ENCODE assay signal across 24 cellular contexts in genomic region chr14:99773496-99774203, GRCh38. TPM values are rescaled to one million over a fixed set of nuclear protein-coding genes. Genes with fewer than 3 reads are reported as not detected.
DNase-seq lines count a peak whose midpoint lies in the region; ATAC-seq, FAIRE-seq and TF ChIP-seq lines count a peak whose summit lies in the region.
"Had no signal": no experiment of that assay in that cellular context is flagged by ENCODE, and none has a peak within 500 bp of the region (broad histone marks: within the 10 kb centered on the region; RNA-seq: fewer than 3 reads in every experiment).

No MANE protein-coding gene starts in this region.

- peak overlapping the region; percentile 75 for H4K91ac ChIP-seq in H1 (replicated peaks; ENCODE audit: insufficient read length, low read length)

- H3K79me1 ChIP-seq in H1 (ENCODE audit: low read depth, low read length): no peaks in the 10 kb centered on the region

- H3K23me2 ChIP-seq in H1 (ENCODE audit: low read depth, low read length): no peaks in the 10 kb centered on the region

- H3K4me1 Mint-ChIP-seq in neural progenitor cell: peaks cover 27% of the 10 kb centered on the region
- H3K4me1 Mint-ChIP-seq: stimulated activated memory B cell treated with anti-CD40 and anti-IgM and Interleukin-4, amounts not matched to agents 10 μg/mL and 1 μg/mL and 100 μg/mL, for 72 hours had no signal

- H3K56ac ChIP-seq in H1 (replicated peaks; ENCODE audit: insufficient read length, low read depth, low read length): peak overlapping the region; percentile 17

- H3K4me2 ChIP-seq in H1 (ENCODE audit: insufficient read depth in 1 of 2, low read depth in 2 of 2, low read length in 2 of 2) (peak overlapping the region; percentile 19 to 47), neural progenitor cell (peak overlapping the region; percentile 39)

- peak; percentile 25 for DNase-seq in activated CD8-positive, alpha-beta memory T cell treated with anti-CD3 and anti-CD28 coated beads, Interleukin-2, amount 50 U/mL, for 48 hours
- no peak for DNase-seq in activated CD8-positive, alpha-beta memory T cell treated with anti-CD3 and anti-CD28 coated beads, Interleukin-2, amount 50 U/mL, for 4 hours
- DNase-seq in H1 (ENCODE audit: low read depth in 1 of 2, low spot score in 2 of 2): no peak
- peak; percentile 44 for DNase-seq in neural progenitor cell (ENCODE audit: low spot score)
- peak; percentile 13 to 15 for DNase-seq in uterus
- DNase-seq in ACHN: no peak
- DNase-seq in GDM1 (lab: John Stamatoyannopoulos, UW): no peak
- DNase-seq: activated CD4-positive, alpha-beta T cell treated with anti-CD3 and anti-CD28 coated beads for 48 hours; activated gamma-delta T cell; amniotic stem cell; C1 segment of cervical spinal cord; left cardiac atrium; midbrain; NCI-H1436; NCI-H446 treated with DMSO at 0.1 percent for 48 hours; NK-92 treated with Interleukin-12 subunit alpha and Interleukin-12 subunit beta, amount 100 ng/mL, for 24 hours; nucleus accumbens had no signal

- WGBS in H1 (ENCODE audit: extremely low coverage in 1 of 2, insufficient coverage in 1 of 2, insufficient read length in 1 of 2, insufficient replicate concordance in 2 of 2, low coverage in 1 of 2, low lambda C conversion rate in 2 of 2, missing lambda C conversion rate in 1 of 2), 2 experiments: 43% methylated on average over 21 of the region's 21 CpGs; no CpG with 5 or more reads in 1 of the 2 experiments

- peak overlapping the region; percentile 83 for H4K8ac ChIP-seq in H1 (ENCODE audit: extremely low read depth, insufficient read depth, low read length)

- H3K36me3 ChIP-seq in H1 (ENCODE audit: control insufficient read depth in 2 of 4, insufficient read depth in 4 of 4, low read length in 3 of 4) (no peaks in the 10 kb centered on the region), neural progenitor cell (no peaks in the 10 kb centered on the region), uterus (no peaks in the 10 kb centered on the region)
- H3K36me3 ChIP-seq: HAP-1 had no signal

- H3K27ac ChIP-seq in H1 (ENCODE audit: low read depth, low read length) (no peak overlapping the region), neural progenitor cell (no peak overlapping the region), uterus (peak overlapping the region; percentile 39 to 42)

- no peak overlapping the region for H3K14ac ChIP-seq in H1 (ENCODE audit: insufficient read length)

- no peak overlapping the region for H2AK5ac ChIP-seq in H1 (ENCODE audit: low read depth, low read length)

- TF ChIP-seq CTCF in H1 (IDR thresholded peaks at IDR 0.05; ENCODE audit: control extremely low read depth in 1 of 3, insufficient read depth in 1 of 3, low read depth in 1 of 3, low read length in 3 of 3) (no peak), neural progenitor cell (IDR thresholded peaks at IDR 0.05) (no peak), uterus (IDR thresholded peaks at IDR 0.05) (no peak)

- POLR2A ChIA-PET in H1 (lab: Charles Lee; ENCODE audit: partially characterized antibody): interaction anchor here (1.0 to 1.8 kb wide), 3 partner anchors 10 to 22 kb away, joined by 3 to 8 read pairs (median 3); no protein-coding TSS in a partner anchor

- H4K20me1 ChIP-seq in H1 (replicated peaks in 1 of 2; ENCODE audit: control insufficient read depth in 1 of 2, insufficient read depth in 2 of 2, low read length in 2 of 2) (no peaks in the 10 kb centered on the region), neural progenitor cell (ENCODE audit: low read depth) (no peaks in the 10 kb centered on the region)

- FAIRE-seq in H1 (lab: Jason Lieb, UNC): no peak
- FAIRE-seq: A204.1, D721Med, HepG2 had no signal

- no peaks in the 10 kb centered on the region for H3F3A ChIP-seq in neural progenitor cell (ENCODE audit: low read depth)

- in situ Hi-C loops in ACHN (cut with HindIII; ENCODE audit: low pct_ligation_motif_present, low pct_unique_long_range_greater_than_20kb, low sequenced_read_pairs): no loop called here

- H3K23ac ChIP-seq in H1 (ENCODE audit: insufficient read length): no peak overlapping the region

- H2BK15ac ChIP-seq in H1 (ENCODE audit: low read length): no peak overlapping the region

- H2AFZ ChIP-seq in H1 (ENCODE audit: low read length) (peak overlapping the region; percentile 22), neural progenitor cell (replicated peaks) (peak overlapping the region; percentile 89)

- H2BK120ac ChIP-seq in H1 (replicated peaks; ENCODE audit: low read depth, low read length): no peak overlapping the region

- no peak overlapping the region for H3K4me3 Mint-ChIP-seq in neural progenitor cell
- H3K4me3 Mint-ChIP-seq: stimulated activated memory B cell treated with anti-CD40 and anti-IgM and Interleukin-4, amounts not matched to agents 10 μg/mL and 1 μg/mL and 100 μg/mL, for 72 hours had no signal

- peak overlapping the region; percentile 35; the same call in 1 of the 2 replicates for H2BK5ac ChIP-seq in H1 (ENCODE audit: low read depth, low read length)

- H3K9ac ChIP-seq in H1 (replicated peaks in 1 of 4; ENCODE audit: extremely low read depth in 1 of 4, low read depth in 3 of 4, low read length in 3 of 4): no peak overlapping the region
- no peak overlapping the region for H3K9ac ChIP-seq in neural progenitor cell

- 0 out of 2 replicates have a peak overlapping the region, but pooled peaks have one; percentile 53 for H2BK12ac ChIP-seq in H1 (ENCODE audit: low read depth, low read length)

- peaks cover 12 to 27% (median 20%) of the 10 kb centered on the region in 4 experiments for H3K4me1 ChIP-seq in H1 (replicated peaks in 1 of 4; ENCODE audit: control insufficient read depth in 3 of 4, insufficient read depth in 4 of 4, low read length in 3 of 4)
- H3K4me1 ChIP-seq in neural progenitor cell: peaks cover 32% of the 10 kb centered on the region
- H3K4me1 ChIP-seq in uterus: no peaks in the 10 kb centered on the region

- peak overlapping the region; percentile 75 for H3K4ac ChIP-seq in H1 (replicated peaks; ENCODE audit: insufficient read length, low read depth, low read length)

- ATAC-seq in GM21723 (IDR thresholded peaks at IDR 0.05; ENCODE audit: unreplicated experiment): no peak
- ATAC-seq: esophagus mucosa; HepG2; stimulated activated memory B cell treated with anti-CD40 and anti-IgM and Interleukin-4, amounts not matched to agents 10 μg/mL and 1 μg/mL and 100 μg/mL, for 72 hours had no signal

- H3K9me3 ChIP-seq in H1 (ENCODE audit: insufficient read depth in 2 of 2, low read depth in 1 of 2, low read length in 1 of 2): peaks cover 0 to 2% of the 10 kb centered on the region in 2 experiments; a peak in 1 of 4 replicates
- peaks cover 3% of the 10 kb centered on the region for H3K9me3 ChIP-seq in neural progenitor cell (ENCODE audit: low read depth)
- no peaks in the 10 kb centered on the region for H3K9me3 ChIP-seq in uterus

- H3K27me3 ChIP-seq in H1 (replicated peaks in 1 of 4; ENCODE audit: control insufficient read depth in 3 of 4, extremely low read depth in 1 of 4, insufficient read depth in 3 of 4, low read length in 3 of 4) (no peaks in the 10 kb centered on the region), neural progenitor cell (no peaks in the 10 kb centered on the region), uterus (no peaks in the 10 kb centered on the region)

- H2BK20ac ChIP-seq in H1 (ENCODE audit: low read length): peak overlapping the region; percentile 89; the same call in 1 of the 2 replicates

- H3K27me3 Mint-ChIP-seq in neural progenitor cell (ENCODE audit: insufficient read depth, low read depth): peaks cover 10% of the 10 kb centered on the region

- TF ChIP-seq EP300 in H1 (IDR thresholded peaks at IDR 0.05; ENCODE audit: borderline replicate concordance in 1 of 2, low read depth in 2 of 2, low read length in 2 of 2): no peak

- H4K5ac ChIP-seq in H1 (ENCODE audit: insufficient read length, low read depth, low read length): peak overlapping the region; percentile 55

- TF ChIP-seq RAD21 in H1 (IDR thresholded peaks at IDR 0.05 in 1 of 2, conservative IDR thresholded peaks at IDR 0.05 in 1 of 2; ENCODE audit: low read depth in 2 of 2, low read length in 2 of 2): no peak

- TF ChIP-seq POLR2A in H1 (IDR thresholded peaks at IDR 0.05; ENCODE audit: control extremely low read depth in 1 of 2, low read depth in 2 of 2, low read length in 2 of 2) (no peak), uterus (IDR thresholded peaks at IDR 0.05) (no peak)

- no peak overlapping the region for H3K27ac Mint-ChIP-seq in neural progenitor cell
- H3K27ac Mint-ChIP-seq: stimulated activated memory B cell treated with anti-CD40 and anti-IgM and Interleukin-4, amounts not matched to agents 10 μg/mL and 1 μg/mL and 100 μg/mL, for 72 hours had no signal

- CTCF ChIA-PET in H1 (lab: Charles Lee; ENCODE audit: partially characterized antibody): interaction anchor here (0.8 to 2.4 kb wide), 11 partner anchors 16 to 121 kb away, joined by 3 to 9 read pairs (median 3); partner anchors contain the start of gene EML1

- peaks cover 7% of the 10 kb centered on the region for H3K9me3 Mint-ChIP-seq in neural progenitor cell

- no peaks in the 10 kb centered on the region for H3K36me3 Mint-ChIP-seq in neural progenitor cell
- H3K36me3 Mint-ChIP-seq: stimulated activated memory B cell treated with anti-CD40 and anti-IgM and Interleukin-4, amounts not matched to agents 10 μg/mL and 1 μg/mL and 100 μg/mL, for 72 hours had no signal

- intact Hi-C loops in uterus (cut with DNase I; ENCODE audit: low total_unique reads): no loop called here

- H3K4me3 ChIP-seq in H1 (ENCODE audit: extremely low read depth in 1 of 4, insufficient read depth in 2 of 4, low read depth in 3 of 4, low read length in 4 of 4) (0 out of 8 replicates have a peak overlapping the region, but pooled peaks of 1 of the 4 experiments have one; percentile 23), neural progenitor cell (no peak overlapping the region), uterus (no peak overlapping the region)
- H3K4me3 ChIP-seq: HAP-1 had no signal

- H3K79me2 ChIP-seq in H1 (ENCODE audit: control insufficient read depth in 1 of 2, insufficient read depth in 2 of 2, low read length in 2 of 2) (no peaks in the 10 kb centered on the region), neural progenitor cell (ENCODE audit: low read depth) (no peaks in the 10 kb centered on the region)

- peak overlapping the region; percentile 85 for H3K18ac ChIP-seq in H1 (ENCODE audit: extremely low read depth, low read length)

TF ChIP-seq in H1, 55 proteins besides CTCF, POLR2A, EP300 and RAD21 (continues in another document):
- TF ChIP-seq SIRT6 (IDR thresholded peaks at IDR 0.05; ENCODE audit: low read length): no peak

RNA-seq across cellular contexts. Expression of gene EML1, which starts 19.6 kb away (rescaled TPM):
- 24.7 and 32.9 TPM in 2 replicates for total RNA-seq in H1 (2021; fragmentation: NEBNext Ultra II Directional; extraction: Animal tissue kit (Norgen Biotek cat#: 25700))
- 9.8 and 11.1 TPM in 2 replicates for polyA plus RNA-seq in H1 (2011; rRNA removed)
- 11.8 TPM for polyA plus RNA-seq in H1 (2011; cell fraction: cytosol; rRNA removed)
- polyA plus RNA-seq in H1 (2011; cell fraction: nucleus; rRNA removed): 30.9 TPM
- polyA plus RNA-seq in H1 (2012, experiment 1 of 2): 16.6 to 36.3 TPM (median 23.0 TPM) in 4 replicates
- polyA plus RNA-seq in H1 (2012, experiment 2 of 2): 3.3 TPM
- 6.5 TPM for polyA plus RNA-seq in H1 (2013, experiment 1 of 2)
- 6.7 TPM for polyA plus RNA-seq in H1 (2013, experiment 2 of 2)
- polyA minus RNA-seq in H1 (2011; rRNA and poly(A)+ RNA removed): 55.1 and 82.5 TPM in 2 replicates
- 20.8 TPM for polyA minus RNA-seq in H1 (2011; cell fraction: cytosol; rRNA and poly(A)+ RNA removed)
- 60.8 TPM for polyA minus RNA-seq in H1 (2011; cell fraction: nucleus; rRNA and poly(A)+ RNA removed)
- total RNA-seq in neural progenitor cell (ENCODE audit: low replicate concordance) (47.7 and 57.2 TPM in 2 replicates), uterus (100 to 1,000 TPM in 1 of 4 donors, 10 to 100 TPM in 3; 51.4 to 184 (median 84.4) TPM)

Comparison
In these comparisons a context has a peak if more than half of its experiments do, and no peak if none do; other contexts are left out.
1. DNase-seq: peak in activated CD8-positive, alpha-beta memory T cell treated with anti-CD3 and anti-CD28 coated beads, Interleukin-2, amount 50 U/mL, for 48 hours (single experiment), neural progenitor cell (single experiment) and uterus (2 of 2); none in activated CD8-positive, alpha-beta memory T cell treated with anti-CD3 and anti-CD28 coated beads, Interleukin-2, amount 50 U/mL, for 4 hours (single experiment), H1 (0 of 2), ACHN (single experiment) and GDM1 (single experiment).
2. H3K27ac ChIP-seq: peak in uterus (2 of 2); none in H1 (single experiment) and neural progenitor cell (single experiment).